In the genomic region with DNA sequence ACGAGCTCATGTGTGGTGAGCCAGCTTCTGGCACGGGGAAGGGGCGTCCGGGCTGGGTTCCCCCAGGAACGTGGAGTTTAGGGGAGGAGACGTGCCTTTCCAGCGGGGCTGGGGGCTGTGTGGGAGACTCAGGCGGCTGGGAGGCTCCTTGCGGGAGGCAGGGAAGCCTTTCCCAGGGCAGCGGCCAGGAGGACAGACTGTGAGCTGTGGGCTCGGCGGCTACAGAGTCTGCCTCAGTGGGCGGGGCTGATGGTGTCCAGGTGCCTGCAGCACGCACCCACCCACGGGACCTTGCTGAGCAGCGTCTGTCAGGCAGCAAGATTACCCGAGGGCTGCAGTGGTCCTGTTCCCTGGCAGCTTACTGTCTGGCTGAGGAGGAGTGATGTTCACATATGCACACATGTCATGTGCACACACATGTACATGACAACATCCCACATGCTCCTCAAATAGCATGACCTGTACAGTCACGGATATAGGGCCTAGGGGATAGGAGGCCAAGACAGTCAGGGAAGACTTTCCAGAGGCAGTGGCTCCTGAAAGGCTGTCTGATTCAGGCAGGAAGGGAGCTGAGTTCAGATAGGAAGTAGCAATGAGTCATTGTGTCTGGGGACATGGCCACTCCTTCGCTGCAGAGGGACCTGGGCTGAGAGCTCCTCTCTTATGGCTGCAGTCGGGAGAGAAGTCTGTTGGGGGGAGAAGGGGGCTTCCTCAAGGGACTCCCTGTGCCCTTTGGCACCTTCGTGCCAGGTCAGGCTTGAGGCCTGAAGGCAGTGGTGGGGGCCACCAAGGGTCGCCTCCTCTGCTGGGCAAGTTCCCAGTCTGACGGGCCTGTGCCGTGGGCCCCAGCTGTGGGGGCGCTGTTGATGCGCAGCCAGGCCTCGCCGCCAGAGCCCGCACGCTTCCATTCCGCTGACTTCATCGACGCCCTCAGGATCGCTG, we compare ENCODE assay signal across 8 cellular contexts. TPM values are rescaled to one million over a fixed set of nuclear protein-coding genes. Genes with fewer than 3 reads are reported as not detected.
DNase-seq lines count a peak whose midpoint lies in the region; ATAC-seq and TF ChIP-seq lines count a peak whose summit lies in the region.

No MANE protein-coding gene starts in this region.

- no peaks in the 10 kb centered on the region for H3K27me3 Mint-ChIP-seq in dendritic cell treated with granulocyte-macrophage colony-stimulating factor and Interleukin-4, amounts not matched to agents 40 ng/mL and 50 ng/mL, for 4 days

- no peak overlapping the region for H3K23ac ChIP-seq in mesendoderm (ENCODE audit: low read length)

- no CpG with 5 or more reads among the region's 34 CpGs for WGBS in mesendoderm (ENCODE audit: extremely low coverage, insufficient coverage, low lambda C conversion rate)

- H3K9ac ChIP-seq in mesendoderm (ENCODE audit: low read length): no peak overlapping the region

- peak overlapping the region; percentile 56 for H3K27ac Mint-ChIP-seq in dendritic cell treated with granulocyte-macrophage colony-stimulating factor and Interleukin-4, amounts not matched to agents 40 ng/mL and 50 ng/mL, for 4 days

- H4K8ac ChIP-seq in mesendoderm (ENCODE audit: low read depth, low read length): no peak overlapping the region

- no peak overlapping the region for H3K18ac ChIP-seq in mesendoderm (ENCODE audit: low read length)

- H3K27me3 ChIP-seq in BE2C (no peaks in the 10 kb centered on the region), mesendoderm (ENCODE audit: insufficient read depth, low read length, poor library complexity) (no peaks in the 10 kb centered on the region)

- H3K36me3 Mint-ChIP-seq in dendritic cell treated with granulocyte-macrophage colony-stimulating factor and Interleukin-4, amounts not matched to agents 40 ng/mL and 50 ng/mL, for 4 days (ENCODE audit: low read depth): no peaks in the 10 kb centered on the region

- no peak overlapping the region for H3K56ac ChIP-seq in mesendoderm (ENCODE audit: low read length)

- no peak overlapping the region for H3K4me2 ChIP-seq in mesendoderm (ENCODE audit: low read length)

- H3K4me3 Mint-ChIP-seq in dendritic cell treated with granulocyte-macrophage colony-stimulating factor and Interleukin-4, amounts not matched to agents 40 ng/mL and 50 ng/mL, for 4 days: no peak overlapping the region

- H3K4ac ChIP-seq in mesendoderm (ENCODE audit: low read depth, low read length): no peak overlapping the region

- DNase-seq in BE2C: peak; percentile 87
- peak; percentile 86 for DNase-seq in NB4 (ENCODE audit: low read depth)
- peak; percentile 69 for DNase-seq in mesendoderm
- DNase-seq in GM19238 (ENCODE audit: insufficient read length, low spot score): no peak
- no peak for DNase-seq in effector CD4-positive, alpha-beta T cell

- H2BK120ac ChIP-seq in mesendoderm (ENCODE audit: low read depth, low read length): no peak overlapping the region

- H3K4me3 ChIP-seq in BE2C (ENCODE audit: low read depth, low read length): peak overlapping the region; percentile 33
- no peak overlapping the region for H3K4me3 ChIP-seq in NB4 (ENCODE audit: low read depth, low read length)
- no peak overlapping the region for H3K4me3 ChIP-seq in mesendoderm (ENCODE audit: low read length)

- no peaks in the 10 kb centered on the region for H3K9me3 ChIP-seq in BE2C

- H3K79me1 ChIP-seq in mesendoderm (ENCODE audit: low read length): no peaks in the 10 kb centered on the region

- H2BK5ac ChIP-seq in mesendoderm (ENCODE audit: low read length): no peak overlapping the region

- H3K27ac ChIP-seq in mesendoderm (ENCODE audit: low read depth, low read length): no peak overlapping the region

- H4K5ac ChIP-seq in mesendoderm (ENCODE audit: low read length): no peak overlapping the region

- no peaks in the 10 kb centered on the region for H3K9me3 Mint-ChIP-seq in dendritic cell treated with granulocyte-macrophage colony-stimulating factor and Interleukin-4, amounts not matched to agents 40 ng/mL and 50 ng/mL, for 4 days

- no peak overlapping the region for H2BK15ac ChIP-seq in mesendoderm (replicated peaks; ENCODE audit: low read depth)

- H3K79me2 ChIP-seq in mesendoderm (ENCODE audit: control insufficient read depth, insufficient read depth, low read length): no peaks in the 10 kb centered on the region

- peaks cover 20% of the 10 kb centered on the region for H3K4me1 Mint-ChIP-seq in dendritic cell treated with granulocyte-macrophage colony-stimulating factor and Interleukin-4, amounts not matched to agents 40 ng/mL and 50 ng/mL, for 4 days (ENCODE audit: low read depth)

- H3K36me3 ChIP-seq in BE2C (peaks cover 49% of the 10 kb centered on the region), mesendoderm (ENCODE audit: control insufficient read depth, insufficient read depth, low read length) (no peaks in the 10 kb centered on the region)

- H2AK5ac ChIP-seq in mesendoderm (ENCODE audit: low read length): no peak overlapping the region

- H3K4me1 ChIP-seq in BE2C (peaks cover 52% of the 10 kb centered on the region), mesendoderm (ENCODE audit: control insufficient read depth, low read depth, low read length) (no peaks in the 10 kb centered on the region)

- TF ChIP-seq POLR2A in NB4 (IDR thresholded peaks at IDR 0.05; ENCODE audit: extremely low read depth, insufficient read length): no peak

- TF ChIP-seq CTCF in BE2C (IDR thresholded peaks at IDR 0.05; ENCODE audit: low read depth, low read length) (0 out of 2 replicates have a peak, but pooled peaks have one; percentile 8), NB4 (IDR thresholded peaks at IDR 0.05; ENCODE audit: low read depth, low read length) (no peak)

- ATAC-seq in HG03159 (IDR thresholded peaks at IDR 0.05; ENCODE audit: unreplicated experiment): no peak
- no peak for ATAC-seq in HG03039 (IDR thresholded peaks at IDR 0.05; ENCODE audit: unreplicated experiment)

- intact Hi-C loops in dendritic cell treated with granulocyte-macrophage colony-stimulating factor and Interleukin-4, amounts not matched to agents 40 ng/mL and 50 ng/mL, for 4 days (cut with micrococcal nuclease): no loop called here

RNA-seq across cellular contexts. Expression of a gene that starts 23.3 kb away (rescaled TPM):
- polyA plus RNA-seq in BE2C (2012; ENCODE audit: insufficient read depth, insufficient read length, low read depth): 107 TPM
- 92.3 TPM for polyA plus RNA-seq in mesendoderm (2013, experiment 1 of 2)
- polyA plus RNA-seq in mesendoderm (2013, experiment 2 of 2): 93.3 TPM

Comparison
In these comparisons a context has a peak if more than half of its experiments do, and no peak if none do; other contexts are left out.
1. DNase-seq: peak in BE2C (single experiment), NB4 (single experiment) and mesendoderm (single experiment); none in GM19238 (single experiment) and effector CD4-positive, alpha-beta T cell (single experiment).